In the genomic region with DNA sequence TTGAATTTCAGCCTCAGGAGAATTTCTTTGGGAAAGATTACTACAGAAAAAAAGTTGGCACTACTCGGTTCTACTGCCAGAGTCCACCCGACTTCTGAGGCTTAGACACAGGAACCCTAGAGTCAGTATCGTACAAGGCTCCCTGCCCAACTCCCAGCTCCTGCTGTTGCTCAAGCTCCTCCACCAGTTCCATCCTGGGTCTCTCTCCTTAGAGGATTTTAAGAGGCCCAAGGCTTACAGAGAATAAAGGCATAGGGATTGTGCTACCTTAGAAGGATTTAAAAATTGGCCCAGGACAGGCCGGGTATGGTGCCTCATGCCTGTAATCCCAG, we compare ENCODE assay signal across 1 cellular context.
TF ChIP-seq lines count a peak whose summit lies in the region.

No MANE protein-coding gene starts in this region.

TF ChIP-seq in GM12878, 131 proteins besides CTCF, POLR2A, EP300 and RAD21 (continued from another document):
- TF ChIP-seq PAX5 (IDR thresholded peaks at IDR 0.05; ENCODE audit: borderline replicate concordance, low read depth, low read length) = no peak
- TF ChIP-seq HDAC6 (IDR thresholded peaks at IDR 0.05; ENCODE audit: unreplicated experiment) = no peak
- TF ChIP-seq, protein P1, sequence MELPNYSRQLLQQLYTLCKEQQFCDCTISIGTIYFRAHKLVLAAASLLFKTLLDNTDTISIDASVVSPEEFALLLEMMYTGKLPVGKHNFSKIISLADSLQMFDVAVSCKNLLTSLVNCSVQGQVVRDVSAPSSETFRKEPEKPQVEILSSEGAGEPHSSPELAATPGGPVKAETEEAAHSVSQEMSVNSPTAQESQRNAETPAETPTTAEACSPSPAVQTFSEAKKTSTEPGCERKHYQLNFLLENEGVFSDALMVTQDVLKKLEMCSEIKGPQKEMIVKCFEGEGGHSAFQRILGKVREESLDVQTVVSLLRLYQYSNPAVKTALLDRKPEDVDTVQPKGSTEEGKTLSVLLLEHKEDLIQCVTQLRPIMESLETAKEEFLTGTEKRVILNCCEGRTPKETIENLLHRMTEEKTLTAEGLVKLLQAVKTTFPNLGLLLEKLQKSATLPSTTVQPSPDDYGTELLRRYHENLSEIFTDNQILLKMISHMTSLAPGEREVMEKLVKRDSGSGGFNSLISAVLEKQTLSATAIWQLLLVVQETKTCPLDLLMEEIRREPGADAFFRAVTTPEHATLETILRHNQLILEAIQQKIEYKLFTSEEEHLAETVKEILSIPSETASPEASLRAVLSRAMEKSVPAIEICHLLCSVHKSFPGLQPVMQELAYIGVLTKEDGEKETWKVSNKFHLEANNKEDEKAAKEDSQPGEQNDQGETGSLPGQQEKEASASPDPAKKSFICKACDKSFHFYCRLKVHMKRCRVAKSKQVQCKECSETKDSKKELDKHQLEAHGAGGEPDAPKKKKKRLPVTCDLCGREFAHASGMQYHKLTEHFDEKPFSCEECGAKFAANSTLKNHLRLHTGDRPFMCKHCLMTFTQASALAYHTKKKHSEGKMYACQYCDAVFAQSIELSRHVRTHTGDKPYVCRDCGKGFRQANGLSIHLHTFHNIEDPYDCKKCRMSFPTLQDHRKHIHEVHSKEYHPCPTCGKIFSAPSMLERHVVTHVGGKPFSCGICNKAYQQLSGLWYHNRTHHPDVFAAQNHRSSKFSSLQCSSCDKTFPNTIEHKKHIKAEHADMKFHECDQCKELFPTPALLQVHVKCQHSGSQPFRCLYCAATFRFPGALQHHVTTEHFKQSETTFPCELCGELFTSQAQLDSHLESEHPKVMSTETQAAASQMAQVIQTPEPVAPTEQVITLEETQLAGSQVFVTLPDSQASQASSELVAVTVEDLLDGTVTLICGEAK (IDR thresholded peaks at IDR 0.05; ENCODE audit: borderline replicate concordance) = no peak
- TF ChIP-seq PAX8 (IDR thresholded peaks at IDR 0.05) = no peak
- TF ChIP-seq NFIC (IDR thresholded peaks at IDR 0.05; ENCODE audit: low read depth, low read length) = no peak
- no peak for TF ChIP-seq POLR2AphosphoS5 (IDR thresholded peaks at IDR 0.05; ENCODE audit: low read length)
- no peak for TF ChIP-seq ZNF274 (IDR thresholded peaks at IDR 0.05; ENCODE audit: insufficient read depth, insufficient read length)
- TF ChIP-seq HDAC2 (IDR thresholded peaks at IDR 0.05) = no peak
TF ChIP-seq in GM12878: peak in this region for 0.
